In the genomic region with DNA sequence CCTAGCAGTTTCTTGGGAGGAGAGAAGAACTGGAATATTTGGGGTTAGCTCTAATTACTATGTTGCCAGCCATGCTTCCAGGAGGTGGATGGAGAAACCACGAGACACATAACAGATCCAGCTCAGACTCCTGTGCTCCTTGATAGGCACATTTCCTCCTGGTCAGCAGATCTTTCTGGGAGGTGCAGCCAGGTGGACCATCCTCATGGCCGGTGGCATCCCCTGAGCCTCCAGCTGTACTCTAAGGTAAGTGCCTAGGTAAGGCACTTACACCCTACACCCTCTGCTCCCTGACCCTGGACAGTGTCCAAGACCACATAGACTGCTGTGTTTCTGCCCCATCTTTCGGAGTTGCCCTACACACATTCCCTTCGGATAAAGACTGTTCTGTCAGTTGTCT, we compare ENCODE assay signal across 8 cellular contexts.
"Had no signal": no experiment of that assay in that cellular context is flagged by ENCODE, and none has a peak within 500 bp of the region (broad histone marks: within the 10 kb centered on the region; RNA-seq: fewer than 3 reads in every experiment).

No MANE protein-coding gene starts in this region.

- FAIRE-seq: H1, H54, HepG2, K562 had no signal

- H3K27ac ChIP-seq: HL-60 had no signal

- H3K4me2 ChIP-seq: GM23338 had no signal

- H3K4me3 Mint-ChIP-seq: GM23338, H9 had no signal

- H3K4me1 Mint-ChIP-seq: GM23338 had no signal

- H3K9me3 Mint-ChIP-seq: GM23338 had no signal

- H2AFZ ChIP-seq: GM23338 had no signal

- ATAC-seq: GM23338, HepG2, K562 had no signal

- H3K4me3 ChIP-seq: GM23338, K562 had no signal

- H3K27ac Mint-ChIP-seq: GM23338, H9 had no signal

- DNase-seq: H9, HCEC 1CT had no signal
